19 cellular contexts compared by ENCODE assay signal in genomic region chr17:83183951-83184506, GRCh38.
DNase-seq lines count a peak whose midpoint lies in the region; ATAC-seq and TF ChIP-seq lines count a peak whose summit lies in the region.
"Had no signal": no experiment of that assay in that cellular context is flagged by ENCODE, and none has a peak within 500 bp of the region (broad histone marks: within the 10 kb centered on the region; RNA-seq: fewer than 3 reads in every experiment).

No MANE protein-coding gene starts in this region.

- TF ChIP-seq CTCF in chondrocyte (IDR thresholded peaks at IDR 0.05) = no peak

- H4K5ac ChIP-seq in mesendoderm (ENCODE audit: low read length) = no peak overlapping the region

- no peak overlapping the region for H3K27ac Mint-ChIP-seq in chondrocyte (ENCODE audit: unreplicated experiment)
- H3K27ac Mint-ChIP-seq: activated naive CD8-positive, alpha-beta T cell treated with anti-CD3 and anti-CD28 coated beads, Interleukin-2, amount 50 U/mL, for 24 hours; mesothelial cell of epicardium had no signal

- H3K4ac ChIP-seq in mesendoderm (ENCODE audit: low read depth, low read length) = no peak overlapping the region

- no peaks in the 10 kb centered on the region for H3K27me3 Mint-ChIP-seq in chondrocyte (ENCODE audit: low read depth)
- H3K27me3 Mint-ChIP-seq: activated naive CD8-positive, alpha-beta T cell treated with anti-CD3 and anti-CD28 coated beads, Interleukin-2, amount 50 U/mL, for 24 hours had no signal

- H3K9me3 Mint-ChIP-seq in chondrocyte (ENCODE audit: low read depth) = peaks cover 8% of the 10 kb centered on the region

- no peaks in the 10 kb centered on the region for H3K79me1 ChIP-seq in mesendoderm (ENCODE audit: low read length)

- H3K27me3 ChIP-seq in mesendoderm (ENCODE audit: insufficient read depth, low read length, poor library complexity) = no peaks in the 10 kb centered on the region
- H3K27me3 ChIP-seq: BLaER1, neutrophil, transverse colon had no signal

- no peak overlapping the region for H3K4me3 ChIP-seq in mesendoderm (ENCODE audit: low read length)
- H3K4me3 ChIP-seq: BLaER1, transverse colon had no signal

- H3K9ac ChIP-seq in mesendoderm (ENCODE audit: low read length) = no peak overlapping the region
- H3K9ac ChIP-seq: BLaER1 had no signal

- H3K79me2 ChIP-seq in mesendoderm (ENCODE audit: control insufficient read depth, insufficient read depth, low read length) = no peaks in the 10 kb centered on the region

- H2BK5ac ChIP-seq in mesendoderm (ENCODE audit: low read length) = no peak overlapping the region

- no peak for ATAC-seq in activated CD4-positive, CD25-positive, alpha-beta regulatory T cell treated with anti-CD3 and anti-CD28 coated beads, Interleukin-2, amount 50 U/mL, for 24 hours
- ATAC-seq in left lobe of liver (no peak), sciatic nerve (no peak)
- ATAC-seq: activated naive CD8-positive, alpha-beta T cell treated with anti-CD3 and anti-CD28 coated beads, Interleukin-2, amount 50 U/mL, for 24 hours had no signal

- H2BK120ac ChIP-seq in mesendoderm (ENCODE audit: low read depth, low read length) = no peak overlapping the region

- H3K4me1 ChIP-seq in mesendoderm (ENCODE audit: control insufficient read depth, low read depth, low read length) = no peaks in the 10 kb centered on the region
- H3K4me1 ChIP-seq: transverse colon had no signal

- no peak overlapping the region for H3K4me3 Mint-ChIP-seq in chondrocyte (ENCODE audit: unreplicated experiment)
- H3K4me3 Mint-ChIP-seq: activated naive CD8-positive, alpha-beta T cell treated with anti-CD3 and anti-CD28 coated beads, Interleukin-2, amount 50 U/mL, for 24 hours; mesothelial cell of epicardium had no signal

- no peak overlapping the region for H2AK5ac ChIP-seq in mesendoderm (ENCODE audit: low read length)

- H3K27ac ChIP-seq in mesendoderm (ENCODE audit: low read depth, low read length) = no peak overlapping the region
- H3K27ac ChIP-seq: 22Rv1, BLaER1, neutrophil, transverse colon, VCaP had no signal

- peaks cover 21% of the 10 kb centered on the region for H3K4me1 Mint-ChIP-seq in chondrocyte (ENCODE audit: low read depth)

- peaks cover 3% of the 10 kb centered on the region for H3K36me3 Mint-ChIP-seq in chondrocyte (ENCODE audit: low read depth)

- no peak overlapping the region for H3K18ac ChIP-seq in mesendoderm (ENCODE audit: low read length)

- no peak overlapping the region for H4K8ac ChIP-seq in mesendoderm (ENCODE audit: low read depth, low read length)

- intact Hi-C loops in sciatic nerve (cut with DNase I) = no loop called here

- DNase-seq in activated CD4-positive, CD25-positive, alpha-beta regulatory T cell treated with anti-CD3 and anti-CD28 coated beads, Interleukin-2, amount 50 U/mL, for 72 hours = peak; percentile 23
- DNase-seq in chondrocyte (ENCODE audit: low spot score) (peak; percentile 41), left lobe of liver (ENCODE audit: low spot score) (peak; percentile 38), sciatic nerve (ENCODE audit: low spot score) (peak; percentile 58), SK-N-DZ (ENCODE audit: low spot score) (no peak), mesendoderm (no peak)
- DNase-seq in stimulated activated CD4-positive, alpha-beta T cell treated with anti-CD3 and anti-CD28 coated beads, Interleukin-12 subunit alpha, Interleukin-12 subunit beta, amount 100 ng/mL, for 4 hours = no peak
- DNase-seq: activated naive CD8-positive, alpha-beta T cell treated with anti-CD3 and anti-CD28 coated beads, Interleukin-2, amount 50 U/mL, for 24 hours; DMS 273 treated with DMSO at 0.1 percent for 48 hours; Karpas-422; NCI-H2227 treated with DMSO at 0.1 percent for 48 hours; NK-92 treated with Interleukin-12 subunit alpha and Interleukin-12 subunit beta, amount 100 ng/mL, for 24 hours; transverse colon had no signal

- H3K4me2 ChIP-seq in mesendoderm (ENCODE audit: low read length) = no peak overlapping the region
- H3K4me2 ChIP-seq: BLaER1 had no signal

- H3K36me3 ChIP-seq in mesendoderm (ENCODE audit: control insufficient read depth, insufficient read depth, low read length) = no peaks in the 10 kb centered on the region
- H3K36me3 ChIP-seq: BLaER1, neutrophil, transverse colon had no signal

- H3K56ac ChIP-seq in mesendoderm (ENCODE audit: low read length) = no peak overlapping the region

- no peak overlapping the region for H3K23ac ChIP-seq in mesendoderm (ENCODE audit: low read length)

- no CpG with 5 or more reads among the region's 15 CpGs for WGBS in mesendoderm (ENCODE audit: extremely low coverage, insufficient coverage, low lambda C conversion rate)

- no peak overlapping the region for H2BK15ac ChIP-seq in mesendoderm (replicated peaks; ENCODE audit: low read depth)

Comparison
In these comparisons a context has a peak if more than half of its experiments do, and no peak if none do; other contexts are left out.
1. DNase-seq: peak in activated CD4-positive, CD25-positive, alpha-beta regulatory T cell treated with anti-CD3 and anti-CD28 coated beads, Interleukin-2, amount 50 U/mL, for 72 hours (single experiment), chondrocyte (single experiment), left lobe of liver (single experiment) and sciatic nerve (single experiment); none in SK-N-DZ (single experiment), mesendoderm (single experiment) and stimulated activated CD4-positive, alpha-beta T cell treated with anti-CD3 and anti-CD28 coated beads, Interleukin-12 subunit alpha, Interleukin-12 subunit beta, amount 100 ng/mL, for 4 hours (single experiment).